Comparison of ENCODE assay signal across 8 cellular contexts in the genomic region with DNA sequence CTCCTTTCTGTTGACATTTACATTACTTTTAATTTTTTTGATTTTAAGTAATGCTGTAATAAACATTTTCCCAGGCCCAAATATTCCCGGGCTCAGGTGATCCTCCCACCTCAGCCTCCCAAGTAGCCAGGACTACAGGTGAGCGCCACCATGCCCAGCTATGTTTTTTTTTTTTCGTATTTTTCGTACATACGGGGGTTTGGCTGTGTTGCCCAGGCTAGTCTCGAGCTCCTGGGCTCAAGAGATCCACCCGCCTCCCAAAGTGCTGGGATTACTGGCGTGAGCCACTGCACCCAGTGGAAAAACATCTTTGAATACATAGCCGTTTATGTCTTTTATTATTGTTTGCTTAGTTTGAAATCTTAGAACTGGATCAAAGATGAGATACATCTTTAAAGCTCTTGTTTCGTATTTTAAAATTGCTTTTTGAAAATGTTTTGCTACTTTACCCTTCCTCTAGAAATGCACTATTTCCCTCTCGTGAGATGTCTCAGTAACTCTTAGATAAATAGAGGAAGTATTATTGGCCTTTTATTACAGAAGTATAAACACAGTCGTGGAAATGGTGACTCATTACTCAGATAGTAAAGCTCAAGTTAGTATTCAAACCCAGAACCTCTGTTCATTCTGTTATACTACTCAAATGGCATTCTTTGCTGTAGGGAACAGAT. TPM values are rescaled to one million over a fixed set of nuclear protein-coding genes. Genes with fewer than 3 reads are reported as not detected.
DNase-seq lines count a peak whose midpoint lies in the region; ATAC-seq and TF ChIP-seq lines count a peak whose summit lies in the region.

No MANE protein-coding gene starts in this region.

- H3K36me3 ChIP-seq in esophagus squamous epithelium (no peaks in the 10 kb centered on the region), trophoblast cell (ENCODE audit: control insufficient read depth in 1 of 2, insufficient read depth in 2 of 2, low read length in 2 of 2) (peaks cover 0 to 4% of the 10 kb centered on the region in 2 experiments)

- no peak overlapping the region for H2AFZ ChIP-seq in trophoblast cell (ENCODE audit: insufficient read depth, low read length, poor library complexity)

- no peak overlapping the region for H3K23ac ChIP-seq in trophoblast cell (ENCODE audit: low read length)

- no peak overlapping the region for H3K18ac ChIP-seq in trophoblast cell (ENCODE audit: low read length)

- peaks cover 16% of the 10 kb centered on the region for H3K79me1 ChIP-seq in trophoblast cell (ENCODE audit: low read length)

- H3K4ac ChIP-seq in trophoblast cell (ENCODE audit: low read depth, low read length) = peak overlapping the region; percentile 96

- H3K4me1 ChIP-seq in esophagus squamous epithelium = peaks cover 3 to 47% (median 19%) of the 10 kb centered on the region in 3 donors
- peaks cover 2% of the 10 kb centered on the region in 2 experiments for H3K4me1 ChIP-seq in trophoblast cell (ENCODE audit: control insufficient read depth in 1 of 2, insufficient read depth in 2 of 2, low read length in 2 of 2)

- peak overlapping the region; percentile 3 to 98 (median 82) for H3K27ac ChIP-seq in esophagus squamous epithelium
- no peak overlapping the region for H3K27ac ChIP-seq in trophoblast cell (ENCODE audit: low read depth, low read length)

- H2BK12ac ChIP-seq in trophoblast cell (ENCODE audit: low read length) = no peak overlapping the region

- H2BK5ac ChIP-seq in trophoblast cell (ENCODE audit: low read depth, low read length, poor library complexity) = no peak overlapping the region

- TF ChIP-seq POLR2A in esophagus squamous epithelium (IDR thresholded peaks at IDR 0.05) = peak in 1 of 4 donors; percentile 59

- no peak overlapping the region for H4K8ac ChIP-seq in trophoblast cell (ENCODE audit: low read depth, low read length)

- in situ Hi-C loops in SK-MEL-5 (cut with HindIII; ENCODE audit: low pct_unique_long_range_greater_than_20kb, low sequenced_read_pairs) = no loop called here

- no peak overlapping the region for H3K9ac ChIP-seq in trophoblast cell (ENCODE audit: low read length)

- ATAC-seq in GM19324 (IDR thresholded peaks at IDR 0.05; ENCODE audit: low FRiP score, unreplicated experiment) = no peak

- H3K4me2 ChIP-seq in trophoblast cell (ENCODE audit: low read length) = peak overlapping the region; percentile 30

- TF ChIP-seq CTCF in GM20000 (IDR thresholded peaks at IDR 0.05; ENCODE audit: extremely low read depth, missing control alignments) = no peak
- TF ChIP-seq CTCF in esophagus squamous epithelium (IDR thresholded peaks at IDR 0.05) = no peak

- H3K79me2 ChIP-seq in trophoblast cell (ENCODE audit: control insufficient read depth, insufficient read depth, low read length, poor library complexity) = peaks cover 25% of the 10 kb centered on the region

- no peak overlapping the region for H3K14ac ChIP-seq in trophoblast cell (ENCODE audit: low read length)

- H2BK120ac ChIP-seq in trophoblast cell (ENCODE audit: insufficient read depth, low read length, poor library complexity) = no peak overlapping the region

- no peak overlapping the region for H4K12ac ChIP-seq in trophoblast cell (ENCODE audit: low read depth, low read length)

- 28 to 35% methylated on average over 12 of the region's 12 CpGs for WGBS in esophagus squamous epithelium, 2 donors
- no CpG with 5 or more reads among the region's 12 CpGs for WGBS in trophoblast cell (ENCODE audit: extremely low coverage, insufficient coverage, insufficient read length)

- H3K27me3 ChIP-seq in esophagus squamous epithelium = no peaks in the 10 kb centered on the region
- no peaks in the 10 kb centered on the region for H3K27me3 ChIP-seq in trophoblast cell (ENCODE audit: insufficient read depth, low read length)

- peak overlapping the region in 3 of 4 donors; percentile 93 to 96 (median 96) for H3K4me3 ChIP-seq in esophagus squamous epithelium
- H3K4me3 ChIP-seq in trophoblast cell (ENCODE audit: low read depth, low read length) = no peak overlapping the region

- H3K9me3 ChIP-seq in esophagus squamous epithelium (no peaks in the 10 kb centered on the region), trophoblast cell (ENCODE audit: insufficient read depth, low read depth, low read length) (no peaks in the 10 kb centered on the region)

- no peak overlapping the region for H4K91ac ChIP-seq in trophoblast cell (ENCODE audit: low read depth, low read length)

- DNase-seq in AG08395 (ENCODE audit: low spot score) (peak; percentile 32), GM20000 (ENCODE audit: low spot score) (peak; percentile 32), SK-MEL-5 (ENCODE audit: low read depth, low spot score) (peak; percentile 13), esophagus squamous epithelium (lab: John Stamatoyannopoulos, UW) (no peak), trophoblast cell (peak in 1 of 2 donors; percentile 38), GOT3 (lab: John Stamatoyannopoulos, UW) (no peak), ureter (ENCODE audit: low spot score) (no peak)

- H2AK5ac ChIP-seq in trophoblast cell (ENCODE audit: low read length) = no peak overlapping the region

- intact Hi-C loops in esophagus squamous epithelium (cut with DNase I) = no loop called here

RNA-seq across cellular contexts. Expression of a gene that starts 2.4 kb away (rescaled TPM):
- 40.3 and 43.9 TPM in 2 replicates for total RNA-seq in SK-MEL-5 (2014; rRNA removed; shearing (Covaris generic))
- 18.2 and 25.1 TPM in 2 replicates for polyA plus RNA-seq in SK-MEL-5 (2015; cell fraction: cytosol; rRNA removed)
- polyA plus RNA-seq in SK-MEL-5 (2015; cell fraction: nucleus; rRNA removed) = 90.1 and 100 TPM in 2 replicates
- total RNA-seq in esophagus squamous epithelium = 10 to 100 TPM; 32.8 to 69.6 (median 33.8) TPM
- 32.4 and 35.5 TPM in 2 replicates for polyA plus RNA-seq in trophoblast cell (2013)
- total RNA-seq in ureter = 83.8 TPM

Comparison
In these comparisons a context has a peak if more than half of its experiments do, and no peak if none do; other contexts are left out.
1. DNase-seq: peak in AG08395 (single experiment), GM20000 (single experiment) and SK-MEL-5 (single experiment); none in esophagus squamous epithelium (single experiment), GOT3 (single experiment) and ureter (single experiment).